ENCODE assay signal across 8 cellular contexts in the genomic region with DNA sequence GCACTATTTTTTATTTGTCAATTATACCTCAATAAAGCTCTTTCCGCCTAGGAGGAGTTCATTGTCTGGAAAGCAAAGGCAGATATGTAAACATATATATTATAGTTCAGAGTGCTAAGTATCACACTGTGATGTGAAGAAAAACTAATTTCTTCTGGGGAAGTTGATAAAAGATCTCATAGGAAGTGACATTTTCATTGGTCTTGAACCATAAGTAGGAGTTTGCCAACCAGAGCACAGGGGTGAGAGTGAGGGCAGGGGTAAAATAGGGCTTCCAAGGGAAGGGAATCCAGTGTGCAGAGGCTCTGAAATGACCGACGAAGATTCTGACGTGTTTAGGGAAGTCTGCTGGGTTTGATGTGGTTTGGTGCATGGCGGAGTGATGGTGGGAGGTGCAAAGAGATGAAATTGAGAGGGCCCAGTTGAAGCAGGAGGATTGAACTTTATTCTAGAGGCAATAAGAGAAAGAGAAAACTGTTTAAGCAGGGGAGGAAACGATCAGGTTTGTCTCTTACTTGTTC. TPM values are rescaled to one million over a fixed set of nuclear protein-coding genes. Genes with fewer than 3 reads are reported as not detected.
DNase-seq lines count a peak whose midpoint lies in the region; ATAC-seq and TF ChIP-seq lines count a peak whose summit lies in the region.

No MANE protein-coding gene starts in this region.

- H3K27me3 Mint-ChIP-seq in HFFc6 (ENCODE audit: insufficient read depth) = no peaks in the 10 kb centered on the region

- H3K9me3 Mint-ChIP-seq in HFFc6 = no peaks in the 10 kb centered on the region

- H3K27me3 ChIP-seq in RWPE2 (ENCODE audit: insufficient read depth, poor library complexity, severe bottlenecking) = no peaks in the 10 kb centered on the region
- no peaks in the 10 kb centered on the region for H3K27me3 ChIP-seq in iPS DF 6.9 (ENCODE audit: control insufficient read depth, insufficient read depth, low read length)

- peak overlapping the region; percentile 84 for H3K4me3 ChIP-seq in RWPE2 (ENCODE audit: severe bottlenecking)
- peak overlapping the region; percentile 65; the same call in 1 of the 2 replicates for H3K4me3 ChIP-seq in iPS DF 6.9 (ENCODE audit: low read length)

- H3K4me1 Mint-ChIP-seq in HFFc6 (ENCODE audit: low read depth) = peaks cover 6% of the 10 kb centered on the region

- peaks cover 14% of the 10 kb centered on the region for H3K4me1 ChIP-seq in RWPE2 (ENCODE audit: insufficient read depth, poor library complexity, severe bottlenecking)
- H3K4me1 ChIP-seq in iPS DF 6.9 (ENCODE audit: control insufficient read depth, insufficient read depth, low read length) = no peaks in the 10 kb centered on the region

- TF ChIP-seq CTCF in GM13976 (IDR thresholded peaks at IDR 0.05; ENCODE audit: borderline replicate concordance, control extremely low read depth, extremely low read depth, insufficient read depth, missing control alignments) = no peak
- no peak for TF ChIP-seq CTCF in RWPE2 (IDR thresholded peaks at IDR 0.05; ENCODE audit: poor library complexity, severe bottlenecking)
- TF ChIP-seq CTCF in HFFc6 (IDR thresholded peaks at IDR 0.05) = no peak

- H3K27ac ChIP-seq in RWPE2 (ENCODE audit: poor library complexity, severe bottlenecking) (peak overlapping the region; percentile 62), iPS DF 6.9 (ENCODE audit: low read length) (no peak overlapping the region)

- in situ Hi-C loops in GM13976 (cut with MboI; ENCODE audit: low sequenced_read_pairs, unreplicated experiment) = no loop called here

- H3K27ac Mint-ChIP-seq in HFFc6 = no peak overlapping the region

- H3K9me3 ChIP-seq in RWPE2 (ENCODE audit: severe bottlenecking) (no peaks in the 10 kb centered on the region), iPS DF 6.9 (ENCODE audit: control insufficient read depth, insufficient read depth, low read length) (no peaks in the 10 kb centered on the region)

- no CpG with 5 or more reads among the region's 6 CpGs for WGBS in iPS DF 6.9 (ENCODE audit: insufficient coverage, insufficient read length)

- peaks cover 7% of the 10 kb centered on the region for H3K36me3 Mint-ChIP-seq in HFFc6 (ENCODE audit: low read depth)

- H3K36me3 ChIP-seq in RWPE2 (ENCODE audit: low read depth) (peaks cover 17% of the 10 kb centered on the region), iPS DF 6.9 (ENCODE audit: control insufficient read depth, insufficient read depth, low read length) (no peaks in the 10 kb centered on the region)

- DNase-seq in GM13976 (ENCODE audit: low spot score) = peak; percentile 60
- DNase-seq in RWPE2 (ENCODE audit: low spot score) = no peak
- DNase-seq in activated naive CD4-positive, alpha-beta T cell treated with Interleukin-2 at 50 U/mL for 16 hours = peak; percentile 62
- DNase-seq in iPS DF 6.9 (ENCODE audit: low read depth, low spot score) = no peak
- DNase-seq in stimulated activated CD4-positive, alpha-beta T cell treated with anti-CD3 and anti-CD28 coated beads, Interleukin-15, amount 100 ng/mL, for 48 hours (ENCODE audit: low read depth in 2 of 2) = peak; percentile 20 to 51
- no peak for DNase-seq in HFFc6

- no peak overlapping the region for H3K4me3 Mint-ChIP-seq in HFFc6

- ATAC-seq in HG02840 (IDR thresholded peaks at IDR 0.05; ENCODE audit: low FRiP score, unreplicated experiment) (peak; percentile 11), RWPE2 (ENCODE audit: low read depth) (peak; percentile 48; the same call in 1 of the 3 replicates), GM19467 (IDR thresholded peaks at IDR 0.05; ENCODE audit: unreplicated experiment) (no peak)

RNA-seq across cellular contexts. Expression of a gene that starts 0.8 kb away (rescaled TPM):
- total RNA-seq in HFFc6 (2021; fragmentation: NEBNext Ultra II Directional; extraction: Animal tissue kit (Norgen Biotek cat#: 25700)) = 10 to 100 TPM; 22.9 to 31.5 (median 24.7) TPM

Comparison
In these comparisons a context has a peak if more than half of its experiments do, and no peak if none do; other contexts are left out.
1. DNase-seq: peak in GM13976 (single experiment), activated naive CD4-positive, alpha-beta T cell treated with Interleukin-2 at 50 U/mL for 16 hours (single experiment) and stimulated activated CD4-positive, alpha-beta T cell treated with anti-CD3 and anti-CD28 coated beads, Interleukin-15, amount 100 ng/mL, for 48 hours (2 of 2); none in RWPE2 (single experiment), iPS DF 6.9 (single experiment) and HFFc6 (single experiment).